In genomic region chr1:35603941-35604340, GRCh38 we compare ENCODE assay signal across 13 cellular contexts. TPM values are rescaled to one million over a fixed set of nuclear protein-coding genes. Genes with fewer than 3 reads are reported as not detected.
"Had no signal": no experiment of that assay in that cellular context is flagged by ENCODE, and none has a peak within 500 bp of the region (broad histone marks: within the 10 kb centered on the region; RNA-seq: fewer than 3 reads in every experiment).

No MANE protein-coding gene starts in this region.

- H3K27me3 Mint-ChIP-seq: activated naive CD8-positive, alpha-beta T cell treated with anti-CD3 and anti-CD28 coated beads for 36 hours; central memory CD8-positive, alpha-beta T cell had no signal

- H3K27ac Mint-ChIP-seq: activated naive CD8-positive, alpha-beta T cell treated with anti-CD3 and anti-CD28 coated beads for 36 hours; natural killer cell; stimulated activated effector memory CD8-positive, alpha-beta T cell treated with anti-CD3 and anti-CD28 coated beads, Interleukin-12 subunit alpha, Interleukin-12 subunit beta, amount 100 ng/mL, for 72 hours had no signal

- H3K9me3 Mint-ChIP-seq: activated naive CD8-positive, alpha-beta T cell treated with anti-CD3 and anti-CD28 coated beads for 36 hours; central memory CD8-positive, alpha-beta T cell; immature natural killer cell; natural killer cell; stimulated activated effector memory CD8-positive, alpha-beta T cell treated with anti-CD3 and anti-CD28 coated beads, Interleukin-12 subunit alpha, Interleukin-12 subunit beta, amount 100 ng/mL, for 72 hours had no signal

- H3K4me3 Mint-ChIP-seq: activated naive CD8-positive, alpha-beta T cell treated with anti-CD3 and anti-CD28 coated beads for 36 hours; central memory CD8-positive, alpha-beta T cell; immature natural killer cell; natural killer cell; stimulated activated effector memory CD8-positive, alpha-beta T cell treated with anti-CD3 and anti-CD28 coated beads, Interleukin-12 subunit alpha, Interleukin-12 subunit beta, amount 100 ng/mL, for 72 hours had no signal

- H3K27ac ChIP-seq: parathyroid adenoma had no signal

- DNase-seq: activated gamma-delta T cell treated with Interleukin-2 at 50 U/mL for 16 hours; activated naive CD8-positive, alpha-beta T cell treated with anti-CD3 and anti-CD28 coated beads for 36 hours; cortex of kidney; immature natural killer cell; left ventricle myocardium superior; natural killer cell; stimulated activated CD4-positive, alpha-beta T cell treated with anti-CD3 and anti-CD28 coated beads, Interleukin-4, amount 100 ng/mL, for 24 hours had no signal

- ATAC-seq: activated CD4-positive, CD25-positive, alpha-beta regulatory T cell treated with anti-CD3 and anti-CD28 coated beads, Interleukin-2, amount 50 U/mL, for 24 hours; esophagus mucosa; left ventricle myocardium superior; natural killer cell; stimulated activated effector memory CD8-positive, alpha-beta T cell treated with anti-CD3 and anti-CD28 coated beads, Interleukin-12 subunit alpha, Interleukin-12 subunit beta, amount 100 ng/mL, for 72 hours had no signal

RNA-seq across cellular contexts. Expression of gene TFAP2E, which starts 30.8 kb away (rescaled TPM):
- total RNA-seq: urinary bladder had no signal
